ENCODE assay signal across 8 cellular contexts in the genomic region with DNA sequence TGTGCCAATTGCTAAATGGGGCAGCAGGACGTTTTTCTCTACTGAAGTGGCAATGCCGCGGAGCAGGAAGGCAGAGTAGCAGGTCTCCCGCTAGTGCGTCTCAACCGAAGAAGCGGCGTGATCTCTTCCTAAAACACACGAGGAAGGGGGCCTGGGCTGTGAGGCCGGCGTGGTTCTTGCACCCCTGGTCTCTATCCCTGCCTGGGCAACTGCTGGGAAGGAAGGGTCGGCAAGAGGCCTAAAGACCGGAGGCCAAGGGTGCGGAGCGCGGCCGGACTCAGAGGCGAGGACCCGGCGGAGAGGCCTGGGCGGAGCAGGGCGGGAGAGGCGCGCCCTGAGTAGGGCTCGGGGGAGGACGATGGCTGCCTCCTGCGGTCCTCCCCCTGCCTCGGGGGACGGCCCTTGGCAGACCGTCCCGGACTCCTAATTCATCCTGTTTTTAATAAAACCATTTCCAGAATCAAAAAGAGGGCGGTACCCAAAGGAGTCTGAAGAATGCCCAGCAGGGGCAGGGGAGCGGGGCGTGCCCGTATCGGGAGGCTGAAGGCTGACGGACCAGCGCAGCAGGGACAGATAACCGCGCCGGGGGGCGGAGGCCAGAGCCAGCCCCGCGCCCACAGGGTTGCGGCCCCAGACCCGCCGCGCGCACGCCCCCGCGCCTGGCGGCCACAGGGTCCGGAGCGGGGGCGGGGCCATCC. TPM values are rescaled to one million over a fixed set of nuclear protein-coding genes. Genes with fewer than 3 reads are reported as not detected.
A peak's percentile ranks its signal among the peaks of the same experiment; 100 is the strongest.
DNase-seq lines count a peak whose midpoint lies in the region; ATAC-seq and TF ChIP-seq lines count a peak whose summit lies in the region.

No MANE protein-coding gene starts in this region.

- peak overlapping the region; percentile 84 for H3K4me3 Mint-ChIP-seq in activated CD4-positive, alpha-beta T cell treated with anti-CD3 and anti-CD28 coated beads for 36 hours

- H3K4me3 ChIP-seq in AG04449 (ENCODE audit: low read depth, low read length) (peak overlapping the region; percentile 66), ectodermal cell (ENCODE audit: insufficient read depth, low read depth, low read length) (peak overlapping the region; percentile 66), lower lobe of right lung (peak overlapping the region; percentile 78)

- no peaks in the 10 kb centered on the region for H3K9me3 Mint-ChIP-seq in activated CD4-positive, alpha-beta T cell treated with anti-CD3 and anti-CD28 coated beads for 36 hours (ENCODE audit: low read depth)

- H3K36me3 ChIP-seq in ectodermal cell (ENCODE audit: control insufficient read depth, insufficient read depth, low read length) = no peaks in the 10 kb centered on the region
- H3K36me3 ChIP-seq in lower lobe of right lung = no peaks in the 10 kb centered on the region

- ATAC-seq in GM18517 (IDR thresholded peaks at IDR 0.05; ENCODE audit: unreplicated experiment) (peak; percentile 29), HG03045 (IDR thresholded peaks at IDR 0.05; ENCODE audit: unreplicated experiment) (peak; percentile 47), lower lobe of right lung (peak; percentile 78 to 82)
- ATAC-seq in activated CD4-positive, alpha-beta T cell treated with anti-CD3 and anti-CD28 coated beads for 36 hours = peak; percentile 61

- H3K27ac Mint-ChIP-seq in activated CD4-positive, alpha-beta T cell treated with anti-CD3 and anti-CD28 coated beads for 36 hours = peak overlapping the region; percentile 91

- POLR2A ChIA-PET in AG04449 (lab: Yijun Ruan, JAX) = interaction anchor here (2.3 kb wide), 1 partner anchor 66 kb away, joined by 12 read pairs; a partner anchor contains a TSS
- POLR2A ChIA-PET in activated CD4-positive, alpha-beta T cell treated with anti-CD3 and anti-CD28 coated beads for 36 hours (lab: Charles Lee) = no interaction called here

- H3K36me3 Mint-ChIP-seq in activated CD4-positive, alpha-beta T cell treated with anti-CD3 and anti-CD28 coated beads for 36 hours (ENCODE audit: low read depth) = no peaks in the 10 kb centered on the region

- peak overlapping the region; percentile 40 for H3K27ac ChIP-seq in ectodermal cell (ENCODE audit: insufficient read depth, low read depth, low read length, poor library complexity, severe bottlenecking)
- peak overlapping the region; percentile 95 for H3K27ac ChIP-seq in lower lobe of right lung

- WGBS in ectodermal cell, 2 experiments = 1% methylated on average over 56 of the region's 56 CpGs

- CTCF ChIA-PET in AG04449 (lab: Yijun Ruan, JAX) = no interaction called here
- CTCF ChIA-PET in activated CD4-positive, alpha-beta T cell treated with anti-CD3 and anti-CD28 coated beads for 36 hours (lab: Charles Lee) = interaction anchor here (0.7 kb wide), 1 partner anchor 174 kb away, joined by 4 read pairs; no protein-coding TSS in a partner anchor

- TF ChIP-seq CTCF in AG04449 (IDR thresholded peaks at IDR 0.05; ENCODE audit: insufficient read depth, low read length, missing control alignments) (peak; percentile 15), lower lobe of right lung (IDR thresholded peaks at IDR 0.05) (peak; percentile 5)

- DNase-seq in AG04449 (ENCODE audit: low read depth, low spot score) = no peak
- DNase-seq in NCI-H2171 (lab: John Stamatoyannopoulos, UW) = peak; percentile 20
- peak; percentile 70 for DNase-seq in activated CD4-positive, alpha-beta T cell treated with anti-CD3 and anti-CD28 coated beads for 36 hours
- DNase-seq in lower lobe of right lung = no peak
- peak; percentile 55 for DNase-seq in stimulated activated naive CD4-positive, alpha-beta T cell treated with Interleukin-2 at 50 U/mL for 16 hours (lab: John Stamatoyannopoulos, UW)

- peaks cover 10% of the 10 kb centered on the region for H3K4me1 ChIP-seq in ectodermal cell (ENCODE audit: control insufficient read depth, insufficient read depth, low read length)
- peaks cover 41% of the 10 kb centered on the region for H3K4me1 ChIP-seq in lower lobe of right lung

- H3K9me3 ChIP-seq in ectodermal cell (ENCODE audit: control insufficient read depth, low read length) (no peaks in the 10 kb centered on the region), lower lobe of right lung (no peaks in the 10 kb centered on the region)

- H3K27me3 ChIP-seq in ectodermal cell (ENCODE audit: control insufficient read depth, insufficient read depth, low read length, poor library complexity, severe bottlenecking) (peaks cover 21% of the 10 kb centered on the region), lower lobe of right lung (ENCODE audit: low read depth) (no peaks in the 10 kb centered on the region)

- peaks cover 10% of the 10 kb centered on the region for H3K27me3 Mint-ChIP-seq in activated CD4-positive, alpha-beta T cell treated with anti-CD3 and anti-CD28 coated beads for 36 hours

- intact Hi-C loops in activated CD4-positive, alpha-beta T cell treated with anti-CD3 and anti-CD28 coated beads for 36 hours (cut with DNase I, micrococcal nuclease) = loop anchor here (1.0 to 5.0 kb wide), 8 partner anchors 50 to 848 kb away; a partner anchor contains a TSS
- intact Hi-C loops in lower lobe of right lung (cut with DNase I) = no loop called here

- H3K4me1 Mint-ChIP-seq in activated CD4-positive, alpha-beta T cell treated with anti-CD3 and anti-CD28 coated beads for 36 hours = peaks cover 22% of the 10 kb centered on the region

RNA-seq across cellular contexts. Expression of a gene that starts 0.6 kb away (rescaled TPM):
- total RNA-seq in activated CD4-positive, alpha-beta T cell treated with anti-CD3 and anti-CD28 coated beads for 36 hours = 10 to 100 TPM; 34.6 to 40.2 TPM
- 445 TPM for polyA plus RNA-seq in ectodermal cell (2013, experiment 1 of 4)
- 439 TPM for polyA plus RNA-seq in ectodermal cell (2013, experiment 2 of 4)
- polyA plus RNA-seq in ectodermal cell (2013, experiment 3 of 4) = 337 TPM
- 378 TPM for polyA plus RNA-seq in ectodermal cell (2013, experiment 4 of 4)
- 582 TPM for total RNA-seq in lower lobe of right lung

Comparison
In these comparisons a context has a peak if more than half of its experiments do, and no peak if none do; other contexts are left out.
1. DNase-seq: peak in NCI-H2171 (single experiment), activated CD4-positive, alpha-beta T cell treated with anti-CD3 and anti-CD28 coated beads for 36 hours (single experiment) and stimulated activated naive CD4-positive, alpha-beta T cell treated with Interleukin-2 at 50 U/mL for 16 hours (single experiment); none in AG04449 (single experiment) and lower lobe of right lung (single experiment).
2. ATAC-seq: peak in every context shown above with its lines; median percentile 80 in lower lobe of right lung; 61 in activated CD4-positive, alpha-beta T cell treated with anti-CD3 and anti-CD28 coated beads for 36 hours; 47 in HG03045; 29 in GM18517.
3. RNA of a gene that starts 0.6 kb away (total RNA-seq): 582 TPM in lower lobe of right lung (single experiment); 34.6 to 40.2 TPM in activated CD4-positive, alpha-beta T cell treated with anti-CD3 and anti-CD28 coated beads for 36 hours; every median in the first group is over 10 times any median in the second.
4. Peak in every context shown above with its lines, with median percentiles within 50 percentile points of each other: H3K4me3 ChIP-seq.